ENCODE assay signal across 16 cellular contexts in the genomic region with DNA sequence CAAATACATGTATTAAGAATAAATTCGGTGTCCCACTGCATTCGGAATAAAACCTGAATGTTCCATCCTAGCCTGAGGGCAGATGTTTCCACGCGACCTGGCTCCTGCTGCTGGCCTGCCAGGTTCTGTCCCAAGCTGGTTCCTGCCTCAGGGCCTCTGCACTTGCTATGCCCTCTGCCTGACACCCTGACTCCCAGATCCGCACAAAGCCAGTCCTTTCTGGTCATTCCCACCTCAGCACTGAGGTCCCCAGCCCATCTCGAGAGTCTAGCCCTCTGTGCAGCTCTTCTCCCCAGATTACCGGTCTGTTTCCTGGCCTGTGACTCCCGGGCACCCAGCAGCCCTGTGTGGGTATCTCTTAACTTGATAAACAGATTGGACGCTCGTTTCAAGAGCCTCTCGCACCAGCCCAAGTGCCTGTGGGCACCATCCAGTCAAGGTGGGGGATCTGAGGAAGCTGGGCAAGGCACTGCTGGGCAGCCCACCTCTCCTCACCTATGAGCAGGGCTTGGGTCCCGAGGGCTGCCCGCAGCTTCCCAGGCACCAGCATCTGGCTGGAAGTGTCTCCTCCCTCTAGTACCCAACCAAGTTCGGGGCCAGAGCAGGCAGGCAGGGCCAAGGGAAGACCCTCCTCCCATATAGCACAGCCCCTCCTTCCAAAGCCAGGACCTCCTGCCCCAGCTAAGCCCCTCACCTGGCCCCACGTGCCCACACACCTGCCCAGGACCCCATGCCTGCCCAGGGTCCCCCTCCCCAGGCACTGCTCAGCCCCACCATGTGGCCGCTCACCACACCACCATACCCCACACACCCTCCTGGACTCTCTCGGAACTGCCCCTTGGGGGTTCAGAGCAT.
DNase-seq lines count a peak whose midpoint lies in the region; FAIRE-seq and TF ChIP-seq lines count a peak whose summit lies in the region.
"Had no signal": no experiment of that assay in that cellular context is flagged by ENCODE, and none has a peak within 500 bp of the region (broad histone marks: within the 10 kb centered on the region; RNA-seq: fewer than 3 reads in every experiment).

No MANE protein-coding gene starts in this region.

- H3K14ac ChIP-seq in H1 (ENCODE audit: insufficient read length) = no peak overlapping the region

- no peak overlapping the region for H3K56ac ChIP-seq in H1 (replicated peaks; ENCODE audit: insufficient read length, low read depth, low read length)

- no peak for DNase-seq in CD8-positive, alpha-beta memory T cell
- no peak for DNase-seq in H1 (ENCODE audit: low read depth in 1 of 2, low spot score in 2 of 2)
- peak; percentile 79 for DNase-seq in osteoblast (ENCODE audit: insufficient read length, low spot score, missing footprints)
- no peak for DNase-seq in anterior cingulate cortex (lab: John Stamatoyannopoulos, UW)
- no peak for DNase-seq in SIG-M5 (lab: John Stamatoyannopoulos, UW)
- no peak for DNase-seq in D341Med (ENCODE audit: low spot score)
- DNase-seq: activated CD8-positive, alpha-beta memory T cell treated with anti-CD3 and anti-CD28 coated beads, Interleukin-2, amount 10 ng/mL, durations not matched to agents 7 days and 5 days; activated gamma-delta T cell treated with Interleukin-2 at 50 U/mL for 16 hours; effector memory CD4-positive, alpha-beta T cell; naive thymus-derived CD4-positive, alpha-beta T cell; NCI-H2081 treated with DMSO at 0.1 percent for 48 hours; NCI-H69 had no signal

- 72% methylated on average over 17 of the region's 17 CpGs; no CpG with 5 or more reads in 1 of the 2 experiments for WGBS in H1 (ENCODE audit: extremely low coverage in 1 of 2, insufficient coverage in 1 of 2, insufficient read length in 1 of 2, insufficient replicate concordance in 2 of 2, low coverage in 1 of 2, low lambda C conversion rate in 2 of 2, missing lambda C conversion rate in 1 of 2), 2 experiments

- no peak for TF ChIP-seq EP300 in H1 (IDR thresholded peaks at IDR 0.05; ENCODE audit: borderline replicate concordance in 1 of 2, low read depth in 2 of 2, low read length in 2 of 2)

- H2BK5ac ChIP-seq in H1 (ENCODE audit: low read depth, low read length) = peak overlapping the region; percentile 93; the same call in 1 of the 2 replicates

- H3K4me2 ChIP-seq in H1 (ENCODE audit: insufficient read depth in 1 of 2, low read depth in 2 of 2, low read length in 2 of 2) = peak overlapping the region in 1 of 2 experiments; percentile 63; a peak in 2 of 4 replicates
- H3K4me2 ChIP-seq in osteoblast (ENCODE audit: insufficient read depth, low read length) = no peak overlapping the region

- H3K9me3 ChIP-seq in CD8-positive, alpha-beta memory T cell (ENCODE audit: low read length) = no peaks in the 10 kb centered on the region
- H3K9me3 ChIP-seq in H1 (ENCODE audit: insufficient read depth in 2 of 2, low read depth in 1 of 2, low read length in 1 of 2) (no peaks in the 10 kb centered on the region), osteoblast (ENCODE audit: low read depth, low read length) (no peaks in the 10 kb centered on the region)
- H3K9me3 ChIP-seq: thoracic aorta had no signal

- POLR2A ChIA-PET in CD8-positive, alpha-beta memory T cell (lab: Charles Lee) = no interaction called here
- POLR2A ChIA-PET in H1 (lab: Charles Lee; ENCODE audit: partially characterized antibody) = interaction anchor here (0.6 to 1.7 kb wide), 3 partner anchors 9 to 320 kb away, joined by 3 to 6 read pairs (median 3); no protein-coding TSS in a partner anchor

- H3K9ac ChIP-seq in H1 (replicated peaks in 1 of 4; ENCODE audit: extremely low read depth in 1 of 4, low read depth in 3 of 4, low read length in 3 of 4) = no peak overlapping the region

- CTCF ChIA-PET in CD8-positive, alpha-beta memory T cell (lab: Charles Lee) = no interaction called here
- CTCF ChIA-PET in H1 (lab: Charles Lee; ENCODE audit: partially characterized antibody) = interaction anchor here (0.6 to 2.0 kb wide), 11 partner anchors 9 to 421 kb away, joined by 3 to 8 read pairs (median 3); no protein-coding TSS in a partner anchor

- H4K8ac ChIP-seq in H1 (ENCODE audit: extremely low read depth, insufficient read depth, low read length) = no peak overlapping the region; the same call in 1 of the 2 replicates

- peak overlapping the region; percentile 30 for H4K5ac ChIP-seq in H1 (ENCODE audit: insufficient read length, low read depth, low read length)

- H3K4me3 Mint-ChIP-seq in CD8-positive, alpha-beta memory T cell = no peak overlapping the region
- H3K4me3 Mint-ChIP-seq in IgD-negative memory B cell = no peak overlapping the region
- H3K4me3 Mint-ChIP-seq: activated CD8-positive, alpha-beta memory T cell treated with anti-CD3 and anti-CD28 coated beads, Interleukin-2, amount 10 ng/mL, durations not matched to agents 7 days and 5 days; naive thymus-derived CD4-positive, alpha-beta T cell had no signal

- peaks cover 9% of the 10 kb centered on the region for H3K36me3 ChIP-seq in CD8-positive, alpha-beta memory T cell (ENCODE audit: insufficient read depth, low read length)
- H3K36me3 ChIP-seq in H1 (ENCODE audit: control insufficient read depth in 2 of 4, insufficient read depth in 4 of 4, low read length in 3 of 4) (peaks cover 0 to 17% (median 6%) of the 10 kb centered on the region in 4 experiments; a peak in 5 of 8 replicates), osteoblast (ENCODE audit: insufficient read depth, low read length) (peaks cover 16% of the 10 kb centered on the region)

- 0 out of 4 replicates have a peak, but pooled peaks of 1 of the 3 experiments have one; percentile 4 for TF ChIP-seq CTCF in H1 (IDR thresholded peaks at IDR 0.05; ENCODE audit: control extremely low read depth in 1 of 3, insufficient read depth in 1 of 3, low read depth in 1 of 3, low read length in 3 of 3)
- TF ChIP-seq CTCF in osteoblast (IDR thresholded peaks at IDR 0.05; ENCODE audit: extremely low read depth, low read depth, low read length) = no peak

- 0 out of 2 replicates have a peak overlapping the region, but pooled peaks have one; percentile 55 for H2BK20ac ChIP-seq in H1 (ENCODE audit: low read length)

- TF ChIP-seq RAD21 in H1 (IDR thresholded peaks at IDR 0.05 in 1 of 2, conservative IDR thresholded peaks at IDR 0.05 in 1 of 2; ENCODE audit: low read depth in 2 of 2, low read length in 2 of 2) = no peak

- H3K27me3 ChIP-seq in CD8-positive, alpha-beta memory T cell (ENCODE audit: insufficient read depth, low read length, poor library complexity, severe bottlenecking) = no peaks in the 10 kb centered on the region
- H3K27me3 ChIP-seq in H1 (replicated peaks in 1 of 4; ENCODE audit: control insufficient read depth in 3 of 4, extremely low read depth in 1 of 4, insufficient read depth in 3 of 4, low read length in 3 of 4) = no peaks in the 10 kb centered on the region
- H3K27me3 ChIP-seq in osteoblast (ENCODE audit: insufficient read depth, low read length) = no peaks in the 10 kb centered on the region

- no peak overlapping the region for H3K23ac ChIP-seq in H1 (ENCODE audit: insufficient read length)

- no peak overlapping the region; the same call in 1 of the 2 replicates for H2BK12ac ChIP-seq in H1 (ENCODE audit: low read depth, low read length)

- H3K4me1 Mint-ChIP-seq in CD8-positive, alpha-beta memory T cell = peaks cover 6 to 30% (median 29%) of the 10 kb centered on the region in 3 donors
- peaks cover 0 to 6% (median 2%) of the 10 kb centered on the region in 3 donors for H3K4me1 Mint-ChIP-seq in IgD-negative memory B cell

- H3K27ac Mint-ChIP-seq in CD8-positive, alpha-beta memory T cell = peak overlapping the region in 6 of 8 donors; percentile 33 to 84 (median 58)
- peak overlapping the region; percentile 25 to 81 (median 47) for H3K27ac Mint-ChIP-seq in IgD-negative memory B cell
- H3K27ac Mint-ChIP-seq: activated CD8-positive, alpha-beta memory T cell treated with anti-CD3 and anti-CD28 coated beads, Interleukin-2, amount 10 ng/mL, durations not matched to agents 7 days and 5 days had no signal

- H3K9me3 Mint-ChIP-seq in CD8-positive, alpha-beta memory T cell = no peaks in the 10 kb centered on the region
- H3K9me3 Mint-ChIP-seq in IgD-negative memory B cell = no peaks in the 10 kb centered on the region

- H3K27ac ChIP-seq in CD8-positive, alpha-beta memory T cell (ENCODE audit: low read depth, low read length) = no peak overlapping the region
- no peak overlapping the region for H3K27ac ChIP-seq in H1 (ENCODE audit: low read depth, low read length)
- no peak overlapping the region for H3K27ac ChIP-seq in osteoblast (ENCODE audit: low read depth, low read length)
- H3K27ac ChIP-seq: C4-2B, thoracic aorta had no signal

- no peak overlapping the region for H2AFZ ChIP-seq in H1 (ENCODE audit: low read length)
- no peak overlapping the region for H2AFZ ChIP-seq in osteoblast (ENCODE audit: low read length)

- H3K4ac ChIP-seq in H1 (replicated peaks; ENCODE audit: insufficient read length, low read depth, low read length) = peak overlapping the region; percentile 91

- H2AK5ac ChIP-seq in H1 (ENCODE audit: low read depth, low read length) = peak overlapping the region; percentile 75; the same call in 1 of the 2 replicates

- H2BK120ac ChIP-seq in H1 (replicated peaks; ENCODE audit: low read depth, low read length) = peak overlapping the region; percentile 49

- peak overlapping the region; percentile 93 for H3K18ac ChIP-seq in H1 (ENCODE audit: extremely low read depth, low read length)

- no peak for TF ChIP-seq POLR2A in H1 (IDR thresholded peaks at IDR 0.05; ENCODE audit: control extremely low read depth in 1 of 2, low read depth in 2 of 2, low read length in 2 of 2)

- H3K4me3 ChIP-seq in CD8-positive, alpha-beta memory T cell (ENCODE audit: low read length) = no peak overlapping the region
- no peak overlapping the region for H3K4me3 ChIP-seq in H1 (ENCODE audit: extremely low read depth in 1 of 4, insufficient read depth in 2 of 4, low read depth in 3 of 4, low read length in 4 of 4)
- H3K4me3 ChIP-seq in osteoblast (ENCODE audit: insufficient read depth, low read length) = no peak overlapping the region
- H3K4me3 ChIP-seq: thoracic aorta had no signal

- peaks cover 5% of the 10 kb centered on the region; the same call in 1 of the 2 replicates for H3K23me2 ChIP-seq in H1 (ENCODE audit: low read depth, low read length)

- H3K4me1 ChIP-seq in CD8-positive, alpha-beta memory T cell (ENCODE audit: insufficient read depth, low read length) = peaks cover 7% of the 10 kb centered on the region
- H3K4me1 ChIP-seq in H1 (replicated peaks in 1 of 4; ENCODE audit: control insufficient read depth in 3 of 4, insufficient read depth in 4 of 4, low read length in 3 of 4) = peaks cover 5 to 30% (median 21%) of the 10 kb centered on the region in 4 experiments
- peaks cover 3% of the 10 kb centered on the region for H3K4me1 ChIP-seq in osteoblast (ENCODE audit: insufficient read depth, low read length)

- peaks cover 0 to 13% of the 10 kb centered on the region in 2 experiments for H4K20me1 ChIP-seq in H1 (replicated peaks in 1 of 2; ENCODE audit: control insufficient read depth in 1 of 2, insufficient read depth in 2 of 2, low read length in 2 of 2)
- H4K20me1 ChIP-seq in osteoblast (ENCODE audit: insufficient read depth, low read length) = no peaks in the 10 kb centered on the region

- FAIRE-seq in H1 (lab: Jason Lieb, UNC) = no peak
- FAIRE-seq: HepG2 had no signal

- H2BK15ac ChIP-seq in H1 (ENCODE audit: low read length) = peak overlapping the region; percentile 61; the same call in 1 of the 2 replicates

- peaks cover 0 to 46% (median 4%) of the 10 kb centered on the region in 3 donors for H3K36me3 Mint-ChIP-seq in CD8-positive, alpha-beta memory T cell
- H3K36me3 Mint-ChIP-seq in IgD-negative memory B cell = peaks cover 1% of the 10 kb centered on the region

- no peaks in the 10 kb centered on the region for H3K27me3 Mint-ChIP-seq in CD8-positive, alpha-beta memory T cell
- no peaks in the 10 kb centered on the region for H3K27me3 Mint-ChIP-seq in IgD-negative memory B cell
- H3K27me3 Mint-ChIP-seq: activated CD8-positive, alpha-beta memory T cell treated with anti-CD3 and anti-CD28 coated beads, Interleukin-2, amount 10 ng/mL, durations not matched to agents 7 days and 5 days; naive thymus-derived CD4-positive, alpha-beta T cell had no signal

- H4K91ac ChIP-seq in H1 (replicated peaks; ENCODE audit: insufficient read length, low read length) = peak overlapping the region; percentile 70

- H3K79me1 ChIP-seq in H1 (ENCODE audit: low read depth, low read length) = peaks cover 20% of the 10 kb centered on the region

- H3K79me2 ChIP-seq in H1 (ENCODE audit: control insufficient read depth in 1 of 2, insufficient read depth in 2 of 2, low read length in 2 of 2) (peaks cover 0 to 10% of the 10 kb centered on the region in 2 experiments; a peak in 1 of 4 replicates), osteoblast (ENCODE audit: insufficient read depth, low read length) (peaks cover 11% of the 10 kb centered on the region)
